In genomic region chr9:19650292-19650691, GRCh38 we compare ENCODE assay signal across 1 cellular context.
TF ChIP-seq lines count a peak whose summit lies in the region.

No MANE protein-coding gene starts in this region.

TF ChIP-seq in K562, 482 proteins besides CTCF, POLR2A, EP300 and RAD21 (continued from another document and continues in another):
- no peak for TF ChIP-seq ARID4B (CRISPR knock-in tag; IDR thresholded peaks at IDR 0.05)
- TF ChIP-seq RAD51 (IDR thresholded peaks at IDR 0.05; ENCODE audit: borderline replicate concordance, low read depth), result no peak
- no peak for TF ChIP-seq RBM34 (IDR thresholded peaks at IDR 0.05; ENCODE audit: borderline replicate concordance, insufficient read depth, low read length)
- TF ChIP-seq ZNF407 (IDR thresholded peaks at IDR 0.05; ENCODE audit: low read depth), result no peak
- peak; percentile 44; the same call in 1 of the 2 replicates for TF ChIP-seq BHLHE40 (IDR thresholded peaks at IDR 0.05; ENCODE audit: low read length)
- no peak for TF ChIP-seq ZNF76 (CRISPR knock-in tag; IDR thresholded peaks at IDR 0.05; ENCODE audit: borderline replicate concordance)
- TF ChIP-seq RREB1 (CRISPR knock-in tag; IDR thresholded peaks at IDR 0.05), result no peak
- TF ChIP-seq GABPA (tag; conservative IDR thresholded peaks at IDR 0.05; ENCODE audit: low read depth), result no peak
- no peak for TF ChIP-seq FOXM1 (IDR thresholded peaks at IDR 0.05; ENCODE audit: low read depth)
- TF ChIP-seq FOXM1 (CRISPR knock-in tag; IDR thresholded peaks at IDR 0.05; ENCODE audit: low read depth), result no peak
- peak; percentile 71 for TF ChIP-seq ARID1B (IDR thresholded peaks at IDR 0.05)
- no peak for TF ChIP-seq ZNF408 (CRISPR knock-in tag; IDR thresholded peaks at IDR 0.05; ENCODE audit: low read depth)
- TF ChIP-seq DMBX1 (CRISPR knock-in tag; IDR thresholded peaks at IDR 0.05; ENCODE audit: borderline replicate concordance), result peak; percentile 85
- TF ChIP-seq NKRF (IDR thresholded peaks at IDR 0.05; ENCODE audit: borderline replicate concordance), result no peak
- TF ChIP-seq ZNF79 (CRISPR knock-in tag; IDR thresholded peaks at IDR 0.05; ENCODE audit: low read depth), result no peak
- TF ChIP-seq KAT2B (IDR thresholded peaks at IDR 0.05; ENCODE audit: low read depth, low read length), result no peak
- TF ChIP-seq MAFK (IDR thresholded peaks at IDR 0.05; ENCODE audit: low read length), result no peak
- no peak for TF ChIP-seq HDAC8 (tag; IDR thresholded peaks at IDR 0.05)
- no peak for TF ChIP-seq FOXP4 (CRISPR knock-in tag; IDR thresholded peaks at IDR 0.05; ENCODE audit: borderline replicate concordance)
- no peak for TF ChIP-seq ZNF316 (IDR thresholded peaks at IDR 0.05)
- peak; percentile 45; the same call in 1 of the 2 replicates for TF ChIP-seq MITF (IDR thresholded peaks at IDR 0.05)
- TF ChIP-seq ARID3B (CRISPR knock-in tag; IDR thresholded peaks at IDR 0.05; ENCODE audit: borderline replicate concordance), result no peak
- TF ChIP-seq NR3C1 (CRISPR knock-in tag; IDR thresholded peaks at IDR 0.05), result no peak
- TF ChIP-seq ZNF551 (CRISPR knock-in tag; IDR thresholded peaks at IDR 0.05), result no peak
- TF ChIP-seq EGR1 (conservative IDR thresholded peaks at IDR 0.05), result no peak
- TF ChIP-seq ZNF311 (CRISPR knock-in tag; IDR thresholded peaks at IDR 0.05), result peak; percentile 76; the same call in 1 of the 2 replicates
- no peak for TF ChIP-seq LARP7 (IDR thresholded peaks at IDR 0.05)
